In genomic region chr14:76375484-76375883, GRCh38 we compare ENCODE assay signal across 30 cellular contexts. TPM values are rescaled to one million over a fixed set of nuclear protein-coding genes. Genes with fewer than 3 reads are reported as not detected.
DNase-seq lines count a peak whose midpoint lies in the region; TF ChIP-seq lines count a peak whose summit lies in the region.
"Had no signal": no experiment of that assay in that cellular context is flagged by ENCODE, and none has a peak within 500 bp of the region (broad histone marks: within the 10 kb centered on the region; RNA-seq: fewer than 3 reads in every experiment).

No MANE protein-coding gene starts in this region.

- H3K9me2 ChIP-seq in GM23248 (ENCODE audit: insufficient read depth): no peaks in the 10 kb centered on the region

- H4K20me1 ChIP-seq in GM23248 (ENCODE audit: insufficient read depth): no peaks in the 10 kb centered on the region
- H4K20me1 ChIP-seq in osteoblast (ENCODE audit: insufficient read depth, low read length): no peaks in the 10 kb centered on the region

- H3K36me3 ChIP-seq in GM23248 (ENCODE audit: low read depth) (no peaks in the 10 kb centered on the region), osteoblast (ENCODE audit: insufficient read depth, low read length) (no peaks in the 10 kb centered on the region)
- H3K36me3 ChIP-seq: BLaER1 treated with 17β-estradiol and CSF1 and Interleukin-3, amounts not matched to agents 10 nM and 100 nM; esophagus muscularis mucosa; left lung; tibial nerve had no signal

- H3K4me1 ChIP-seq in GM23248 (ENCODE audit: insufficient read depth): no peaks in the 10 kb centered on the region
- no peaks in the 10 kb centered on the region for H3K4me1 ChIP-seq in osteoblast (ENCODE audit: insufficient read depth, low read length)
- H3K4me1 ChIP-seq: Caco-2 had no signal

- H3K27me3 ChIP-seq in GM23248 (replicated peaks; ENCODE audit: insufficient read depth) (peaks cover 45% of the 10 kb centered on the region), osteoblast (ENCODE audit: insufficient read depth, low read length) (peaks cover 64% of the 10 kb centered on the region)

- H3K79me2 ChIP-seq in GM23248 (ENCODE audit: insufficient read depth): no peaks in the 10 kb centered on the region
- H3K79me2 ChIP-seq in osteoblast (ENCODE audit: insufficient read depth, low read length): no peaks in the 10 kb centered on the region

- H3K4me1 Mint-ChIP-seq in chondrocyte (ENCODE audit: low read depth) (peaks cover 13% of the 10 kb centered on the region), nephron progenitor cell (peaks cover 45% of the 10 kb centered on the region)
- H3K4me1 Mint-ChIP-seq: immature natural killer cell had no signal

- in situ Hi-C loops in GM23248 (cut with MboI): loop anchor here (25.0 kb wide), 1 partner anchor 663 kb away; no protein-coding TSS in a partner anchor

- H3K27ac ChIP-seq in GM23248 (no peak overlapping the region), osteoblast (ENCODE audit: low read depth, low read length) (no peak overlapping the region)
- H3K27ac ChIP-seq: BLaER1 treated with 17β-estradiol and CSF1 and Interleukin-3, amounts not matched to agents 10 nM and 100 nM; esophagus muscularis mucosa; left lung; tibial nerve had no signal

- no peaks in the 10 kb centered on the region for H3K9me3 Mint-ChIP-seq in chondrocyte (ENCODE audit: low read depth)
- H3K9me3 Mint-ChIP-seq in nephron progenitor cell: no peaks in the 10 kb centered on the region
- H3K9me3 Mint-ChIP-seq: activated CD4-positive, alpha-beta memory T cell treated with anti-CD3 and anti-CD28 coated beads for 36 hours; activated naive CD4-positive, alpha-beta T cell treated with anti-CD3 and anti-CD28 coated beads, Interleukin-2, amount 50 U/mL, for 72 hours; activated T-helper 1 cell treated with anti-CD3 and anti-CD28 coated beads, Interleukin-12 subunit alpha, Interleukin-12 subunit beta, Interleukin-2, Interleukin-4 antibody, amounts not matched to agents 30 ng/mL and 10 ng/mL and 1 ng/mL, durations not matched to agents 14 hours and 24 hours and 36 hours; immature natural killer cell had no signal

- H3K9ac ChIP-seq in GM23248: no peak overlapping the region
- H3K9ac ChIP-seq: BLaER1 treated with 17β-estradiol and CSF1 and Interleukin-3, amounts not matched to agents 10 nM and 100 nM had no signal

- H3K9me3 ChIP-seq in GM23248 (ENCODE audit: low read depth) (no peaks in the 10 kb centered on the region), osteoblast (ENCODE audit: low read depth, low read length) (no peaks in the 10 kb centered on the region)
- H3K9me3 ChIP-seq: Caco-2, esophagus muscularis mucosa, left lung, tibial nerve had no signal

- 18% methylated on average over 6 to 7 of the region's 7 CpGs for WGBS in GM23248 (ENCODE audit: low coverage in 1 of 2, low lambda C conversion rate in 2 of 2, missing lambda C conversion rate in 2 of 2), 2 experiments

- TF ChIP-seq CTCF in chondrocyte (IDR thresholded peaks at IDR 0.05) (no peak), nephron progenitor cell (IDR thresholded peaks at IDR 0.05) (no peak), osteoblast (IDR thresholded peaks at IDR 0.05; ENCODE audit: extremely low read depth, low read depth, low read length) (no peak)

- H2AFZ ChIP-seq in GM23248 (no peak overlapping the region), osteoblast (ENCODE audit: low read length) (no peak overlapping the region)

- no peak overlapping the region for H3K4me2 ChIP-seq in GM23248 (ENCODE audit: unreplicated experiment)
- H3K4me2 ChIP-seq in osteoblast (ENCODE audit: insufficient read depth, low read length): no peak overlapping the region

- no peaks in the 10 kb centered on the region for H3F3A ChIP-seq in GM23248 (ENCODE audit: insufficient read depth)

- H3K36me3 Mint-ChIP-seq in chondrocyte (ENCODE audit: low read depth): no peaks in the 10 kb centered on the region
- no peaks in the 10 kb centered on the region for H3K36me3 Mint-ChIP-seq in nephron progenitor cell (ENCODE audit: low read depth)
- H3K36me3 Mint-ChIP-seq: activated CD4-positive, alpha-beta memory T cell treated with anti-CD3 and anti-CD28 coated beads for 36 hours; activated naive CD4-positive, alpha-beta T cell treated with anti-CD3 and anti-CD28 coated beads, Interleukin-2, amount 50 U/mL, for 72 hours; immature natural killer cell had no signal

- no peak overlapping the region for H3K4me3 ChIP-seq in GM23248
- H3K4me3 ChIP-seq in osteoblast (ENCODE audit: insufficient read depth, low read length): no peak overlapping the region
- H3K4me3 ChIP-seq: BLaER1 treated with 17β-estradiol and CSF1 and Interleukin-3, amounts not matched to agents 10 nM and 100 nM; left lung; tibial nerve had no signal

- H3K4me3 Mint-ChIP-seq in chondrocyte (ENCODE audit: unreplicated experiment): peak overlapping the region; percentile 84
- peak overlapping the region; percentile 50 for H3K4me3 Mint-ChIP-seq in nephron progenitor cell
- H3K4me3 Mint-ChIP-seq: activated CD4-positive, alpha-beta memory T cell treated with anti-CD3 and anti-CD28 coated beads for 36 hours; activated T-helper 1 cell treated with anti-CD3 and anti-CD28 coated beads, Interleukin-12 subunit alpha, Interleukin-12 subunit beta, Interleukin-2, Interleukin-4 antibody, amounts not matched to agents 30 ng/mL and 10 ng/mL and 1 ng/mL, durations not matched to agents 14 hours and 24 hours and 36 hours; immature natural killer cell had no signal

- DNase-seq in GM23248 (peak; percentile 37), NCI-H748 (lab: John Stamatoyannopoulos, UW; ENCODE audit: unreplicated experiment) (peak; percentile 24), chondrocyte (ENCODE audit: low spot score) (no peak), nephron progenitor cell (no peak), NOMO-1 treated with DMSO at 0.1 percent for 48 hours (lab: John Stamatoyannopoulos, UW; ENCODE audit: unreplicated experiment) (no peak), NCI-H1694 treated with DMSO at 0.1 percent for 48 hours (lab: John Stamatoyannopoulos, UW) (no peak), NCI-H1930 (lab: John Stamatoyannopoulos, UW) (no peak), osteoblast (ENCODE audit: insufficient read length, low spot score, missing footprints) (no peak)
- DNase-seq: activated CD4-positive, alpha-beta memory T cell treated with anti-CD3 and anti-CD28 coated beads for 36 hours; activated CD8-positive, alpha-beta memory T cell treated with anti-CD3 and anti-CD28 coated beads, Interleukin-2, amount 50 U/mL, for 4 hours; cortex of kidney; GOT3; hippocampal formation; immature natural killer cell; left lung; NCI-H1048; NCI-H187 treated with DMSO at 0.1 percent for 48 hours; small intestine; stimulated activated CD4-positive, alpha-beta T cell treated with anti-CD3 and anti-CD28 coated beads, Interleukin-2, amount 100 ng/mL, for 24 hours; T-helper 1 cell had no signal

- H3K27ac Mint-ChIP-seq in chondrocyte (ENCODE audit: unreplicated experiment) (no peak overlapping the region), nephron progenitor cell (no peak overlapping the region)
- H3K27ac Mint-ChIP-seq: activated CD4-positive, alpha-beta memory T cell treated with anti-CD3 and anti-CD28 coated beads for 36 hours; activated naive CD4-positive, alpha-beta T cell treated with anti-CD3 and anti-CD28 coated beads, Interleukin-2, amount 50 U/mL, for 72 hours; activated T-helper 1 cell treated with anti-CD3 and anti-CD28 coated beads, Interleukin-12 subunit alpha, Interleukin-12 subunit beta, Interleukin-2, Interleukin-4 antibody, amounts not matched to agents 30 ng/mL and 10 ng/mL and 1 ng/mL, durations not matched to agents 14 hours and 24 hours and 36 hours; immature natural killer cell had no signal

- H3K27me3 Mint-ChIP-seq in chondrocyte (ENCODE audit: low read depth) (peaks cover 71% of the 10 kb centered on the region), nephron progenitor cell (ENCODE audit: low read depth, poor library complexity) (peaks cover 98% of the 10 kb centered on the region)

RNA-seq across cellular contexts. Expression of gene ESRRB, which starts 0.5 kb away (rescaled TPM):
- total RNA-seq in GM23248 (2014; rRNA removed; shearing (Covaris generic)): not detected in 2 replicates
- not detected in 2 replicates for polyA plus RNA-seq in GM23248 (2016; fragmentation: Nextera tagmentation; extraction: Ambion mirVana)
- 0.13 to 0.24 TPM (median 0.15 TPM) in 3 replicates for total RNA-seq in chondrocyte
- total RNA-seq in osteoblast: under 0.01 TPM in 1 of 2 replicates, not detected in the other
- total RNA-seq: Caco-2, LHCN-M2, omental fat pad, renal cortical epithelial cell, SK-MEL-5 had no signal
- polyA plus RNA-seq: immature natural killer cell had no signal

Comparison
In these comparisons a context has a peak if more than half of its experiments do, and no peak if none do; other contexts are left out.
1. DNase-seq: peak in GM23248 (single experiment) and NCI-H748 (single experiment); none in chondrocyte (single experiment), nephron progenitor cell (single experiment), NOMO-1 treated with DMSO at 0.1 percent for 48 hours (single experiment), NCI-H1694 treated with DMSO at 0.1 percent for 48 hours (single experiment), NCI-H1930 (0 of 2) and osteoblast (single experiment).